26 cellular contexts compared by ENCODE assay signal in genomic region chr6:84139311-84139710, GRCh38.
"Had no signal": no experiment of that assay in that cellular context is flagged by ENCODE, and none has a peak within 500 bp of the region (broad histone marks: within the 10 kb centered on the region; RNA-seq: fewer than 3 reads in every experiment).

No MANE protein-coding gene starts in this region.

- H3K27ac ChIP-seq: colonic mucosa, coronary artery, dorsolateral prefrontal cortex, epithelial cell of prostate, esophagus muscularis mucosa, esophagus squamous epithelium, foreskin keratinocyte, gastrocnemius medialis, gastroesophageal sphincter, heart left ventricle, heart right ventricle, hepatocyte had no signal

- H3K4me3 Mint-ChIP-seq: dendritic cell treated with granulocyte-macrophage colony-stimulating factor and Interleukin-4, amounts not matched to agents 40 ng/mL and 50 ng/mL, for 4 days; effector memory CD8-positive, alpha-beta T cell had no signal

- H3K27ac Mint-ChIP-seq: dendritic cell treated with granulocyte-macrophage colony-stimulating factor and Interleukin-4, amounts not matched to agents 40 ng/mL and 50 ng/mL, for 4 days; effector memory CD8-positive, alpha-beta T cell had no signal

- ATAC-seq: effector memory CD8-positive, alpha-beta T cell; esophagus mucosa; foreskin keratinocyte; gastrocnemius medialis; gastroesophageal sphincter; heart left ventricle; heart right ventricle had no signal

- H3K9me3 ChIP-seq: colonic mucosa, esophagus muscularis mucosa, esophagus squamous epithelium, gastrocnemius medialis, gastroesophageal sphincter, heart left ventricle, heart right ventricle had no signal

- H3K36me3 ChIP-seq: colonic mucosa had no signal

- H3K27me3 ChIP-seq: colonic mucosa, dorsolateral prefrontal cortex, esophagus muscularis mucosa, esophagus squamous epithelium, foreskin keratinocyte, gastrocnemius medialis, gastroesophageal sphincter, heart left ventricle, heart right ventricle, hepatocyte had no signal

- H3K9me3 Mint-ChIP-seq: dendritic cell treated with granulocyte-macrophage colony-stimulating factor and Interleukin-4, amounts not matched to agents 40 ng/mL and 50 ng/mL, for 4 days; effector memory CD8-positive, alpha-beta T cell had no signal

- H3K27me3 Mint-ChIP-seq: dendritic cell treated with granulocyte-macrophage colony-stimulating factor and Interleukin-4, amounts not matched to agents 40 ng/mL and 50 ng/mL, for 4 days; effector memory CD8-positive, alpha-beta T cell had no signal

- H3K4me1 ChIP-seq: colonic mucosa, esophagus muscularis mucosa, gastrocnemius medialis, gastroesophageal sphincter had no signal

- DNase-seq: colonic mucosa; cortex of kidney; dermis blood vessel endothelial cell; dorsolateral prefrontal cortex; effector CD4-positive, alpha-beta T cell; effector CD8-positive, alpha-beta T cell; effector memory CD4-positive, alpha-beta T cell; effector memory CD8-positive, alpha-beta T cell; erythroblast; esophagus squamous epithelium; foreskin fibroblast; foreskin keratinocyte; foreskin melanocyte; gastrocnemius medialis; glutamatergic neuron; head of caudate nucleus; heart left ventricle; heart right ventricle; hippocampal formation had no signal

- H3K4me3 ChIP-seq: colonic mucosa, coronary artery, dorsolateral prefrontal cortex, esophagus muscularis mucosa, esophagus squamous epithelium, gastrocnemius medialis, gastroesophageal sphincter, heart left ventricle, heart right ventricle, hepatocyte had no signal
